ENCODE assay signal across 18 cellular contexts in genomic region chr21:28671549-28672195, GRCh38.
"Had no signal": no experiment of that assay in that cellular context is flagged by ENCODE, and none has a peak within 500 bp of the region (broad histone marks: within the 10 kb centered on the region; RNA-seq: fewer than 3 reads in every experiment).

No MANE protein-coding gene starts in this region.

- ATAC-seq: activated T-helper 17 cell treated with anti-CD3 and anti-CD28 coated beads, Interleukin-2, amount 50 U/mL, for 72 hours; left lobe of liver had no signal

- H3K27ac ChIP-seq: adrenal gland, epithelial cell of prostate, skin epidermis, thyroid gland had no signal

- H3K4me3 ChIP-seq: adrenal gland, skin epidermis, thyroid gland had no signal

- H3K4me1 ChIP-seq: adrenal gland, thyroid gland had no signal

- H3K27me3 ChIP-seq: adrenal gland, thyroid gland had no signal

- H3K36me3 ChIP-seq: adrenal gland, thyroid gland had no signal

- DNase-seq: activated CD4-positive, alpha-beta T cell treated with anti-CD3 and anti-CD28 coated beads, Interleukin-2, amount 10 ng/mL, durations not matched to agents 7 days and 5 days; activated CD4-positive, CD25-positive, alpha-beta regulatory T cell; activated CD8-positive, alpha-beta memory T cell treated with anti-CD3 and anti-CD28 coated beads for 24 hours; activated naive CD4-positive, alpha-beta T cell treated with anti-CD3 and anti-CD28 coated beads for 36 hours; adrenal gland; central memory CD4-positive, alpha-beta T cell; cortex of kidney; effector memory CD4-positive, alpha-beta T cell; head of caudate nucleus; mammary epithelial cell; nephron progenitor cell; stimulated activated CD4-positive, alpha-beta T cell treated with anti-CD3 and anti-CD28 coated beads, Interleukin-4, amount 100 ng/mL, for 4 hours; thyroid gland had no signal

- FAIRE-seq: urothelium cell line had no signal

- H3K9me3 ChIP-seq: adrenal gland, thyroid gland had no signal
